14 cellular contexts compared by ENCODE assay signal in the genomic region with DNA sequence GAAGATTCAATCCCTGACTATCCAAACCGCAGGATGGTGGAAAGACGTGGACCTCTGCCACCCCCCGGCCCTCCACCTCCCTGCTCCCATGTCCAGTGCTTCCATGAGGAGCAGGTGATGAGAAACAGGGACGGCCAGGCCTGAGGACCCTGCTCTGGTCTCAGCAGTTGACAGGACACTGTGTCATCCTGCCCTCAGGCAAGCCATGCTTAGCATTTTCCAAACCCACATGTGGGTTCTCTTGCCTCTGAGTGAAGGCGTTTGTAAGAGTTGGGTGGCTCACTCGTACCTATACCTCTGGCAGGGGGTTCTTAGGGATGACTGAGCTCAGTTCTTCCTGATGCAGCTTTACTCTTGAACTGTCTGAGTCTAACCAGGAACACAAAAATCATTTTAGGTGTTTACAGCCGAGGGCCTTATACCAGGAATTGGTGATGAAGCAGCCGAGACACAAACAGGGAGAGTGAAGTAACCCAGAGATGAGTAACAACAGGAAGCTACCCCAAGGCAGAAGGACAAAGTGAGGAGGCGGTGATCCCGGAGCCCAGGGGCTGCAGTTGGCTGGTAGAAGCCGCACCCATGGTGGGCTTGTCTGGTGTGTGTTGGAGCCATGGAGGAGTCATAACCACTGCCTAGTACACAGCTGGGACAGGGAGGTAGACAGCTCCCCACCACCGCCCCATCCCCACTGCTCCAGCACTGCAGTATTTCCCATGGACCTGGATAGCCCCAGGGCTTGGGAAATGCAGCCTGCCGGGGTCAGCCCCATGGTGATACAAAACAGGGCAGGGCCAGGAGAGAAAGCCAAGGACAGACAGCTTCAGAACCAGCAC. TPM values are rescaled to one million over a fixed set of nuclear protein-coding genes. Genes with fewer than 3 reads are reported as not detected.
DNase-seq lines count a peak whose midpoint lies in the region; ATAC-seq and TF ChIP-seq lines count a peak whose summit lies in the region.
"Had no signal": no experiment of that assay in that cellular context is flagged by ENCODE, and none has a peak within 500 bp of the region (broad histone marks: within the 10 kb centered on the region; RNA-seq: fewer than 3 reads in every experiment).

No MANE protein-coding gene starts in this region.

- TF ChIP-seq POLR2A in thyroid gland (IDR thresholded peaks at IDR 0.05): no peak
- no peak for TF ChIP-seq POLR2A in heart left ventricle (IDR thresholded peaks at IDR 0.05)

- H3K27ac ChIP-seq in cardiac muscle cell (peak overlapping the region; percentile 59), right atrium auricular region (no peak overlapping the region), thyroid gland (peak overlapping the region; percentile 69 to 88 (median 83)), heart left ventricle (no peak overlapping the region)
- H3K27ac ChIP-seq: neutrophil, SJSA1, thoracic aorta had no signal

- TF ChIP-seq CTCF in cardiac muscle cell (IDR thresholded peaks at IDR 0.05; ENCODE audit: low read depth, low read length) (no peak), right atrium auricular region (IDR thresholded peaks at IDR 0.05) (no peak), thyroid gland (IDR thresholded peaks at IDR 0.05) (no peak), GM10266 (IDR thresholded peaks at IDR 0.05; ENCODE audit: control insufficient read depth, insufficient read depth, low read depth, missing control alignments) (no peak), heart left ventricle (IDR thresholded peaks at IDR 0.05) (no peak)

- no peaks in the 10 kb centered on the region for H3K27me3 ChIP-seq in cardiac muscle cell
- no peaks in the 10 kb centered on the region for H3K27me3 ChIP-seq in right atrium auricular region
- H3K27me3 ChIP-seq in adipocyte (replicated peaks; ENCODE audit: control insufficient read depth, insufficient read depth, low read length): no peaks in the 10 kb centered on the region
- no peaks in the 10 kb centered on the region for H3K27me3 ChIP-seq in thyroid gland
- H3K27me3 ChIP-seq in heart left ventricle: no peaks in the 10 kb centered on the region

- DNase-seq in cardiac muscle cell (ENCODE audit: low read depth in 1 of 2, low spot score in 1 of 2) (peak in 1 of 2 donors; percentile 57), right atrium auricular region (ENCODE audit: low spot score) (no peak), adipocyte (ENCODE audit: low read depth) (peak; percentile 66), islet precursor cell (peak; percentile 99), thyroid gland (no peak), GM10266 (ENCODE audit: extremely low spot score) (no peak), DMS53 (lab: John Stamatoyannopoulos, UW) (no peak), heart left ventricle (no peak)
- DNase-seq: activated CD4-positive, alpha-beta T cell treated with anti-CD3 and anti-CD28 coated beads for 36 hours; NCI-H2171 had no signal

- ATAC-seq in heart left ventricle: no peak
- ATAC-seq: A549; activated CD4-positive, alpha-beta T cell treated with anti-CD3 and anti-CD28 coated beads for 36 hours had no signal

- intact Hi-C loops in thyroid gland (cut with DNase I): no loop called here
- intact Hi-C loops in heart left ventricle (cut with DNase I): no loop called here

- H3K9ac ChIP-seq in adipocyte (ENCODE audit: low read length): no peak overlapping the region

- peaks cover 55% of the 10 kb centered on the region for H3K4me1 ChIP-seq in cardiac muscle cell (ENCODE audit: low read depth)
- peaks cover 0 to 36% of the 10 kb centered on the region in 2 donors for H3K4me1 ChIP-seq in right atrium auricular region
- H3K4me1 ChIP-seq in adipocyte (ENCODE audit: control insufficient read depth, insufficient read depth, low read length): peaks cover 15% of the 10 kb centered on the region
- peaks cover 33 to 37% of the 10 kb centered on the region in 2 donors for H3K4me1 ChIP-seq in thyroid gland
- H3K4me1 ChIP-seq in heart left ventricle: peaks cover 0 to 22% (median 7%) of the 10 kb centered on the region in 12 donors
- H3K4me1 ChIP-seq: SJSA1 had no signal

- H3K36me3 ChIP-seq in cardiac muscle cell (no peaks in the 10 kb centered on the region), right atrium auricular region (no peaks in the 10 kb centered on the region), adipocyte (ENCODE audit: control insufficient read depth, insufficient read depth, low read length, severe bottlenecking) (no peaks in the 10 kb centered on the region), thyroid gland (no peaks in the 10 kb centered on the region), heart left ventricle (no peaks in the 10 kb centered on the region)
- H3K36me3 ChIP-seq: neutrophil, SJSA1, thoracic aorta had no signal

- H3K4me3 ChIP-seq in cardiac muscle cell: no peak overlapping the region
- no peak overlapping the region for H3K4me3 ChIP-seq in right atrium auricular region
- no peak overlapping the region for H3K4me3 ChIP-seq in adipocyte (ENCODE audit: low read length)
- no peak overlapping the region for H3K4me3 ChIP-seq in thyroid gland (replicated peaks in 1 of 3)
- H3K4me3 ChIP-seq in heart left ventricle: no peak overlapping the region
- H3K4me3 ChIP-seq: A549, SJSA1, thoracic aorta had no signal

- WGBS in thyroid gland, 2 donors: 68% methylated on average over 11 to 12 of the region's 13 CpGs
- WGBS in heart left ventricle, 4 donors: 72 to 84% (median 75%) methylated on average over 13 of the region's 13 CpGs

- H3K9me3 ChIP-seq in cardiac muscle cell (ENCODE audit: low read depth): no peaks in the 10 kb centered on the region
- no peaks in the 10 kb centered on the region for H3K9me3 ChIP-seq in right atrium auricular region
- peaks cover 14% of the 10 kb centered on the region for H3K9me3 ChIP-seq in adipocyte (ENCODE audit: control insufficient read depth, low read length)
- no peaks in the 10 kb centered on the region for H3K9me3 ChIP-seq in thyroid gland
- H3K9me3 ChIP-seq in heart left ventricle: no peaks in the 10 kb centered on the region
- H3K9me3 ChIP-seq: neutrophil, thoracic aorta had no signal

RNA-seq across cellular contexts. Expression of a gene that starts 21.4 kb away (rescaled TPM):
- total RNA-seq in cardiac muscle cell (0.53 and 1.4 TPM in 2 replicates), right atrium auricular region (not detected), thyroid gland (under 1 TPM in 2 of 4 donors, not detected in 2; 0.11 to 0.75 TPM), heart left ventricle (under 1 TPM in 1 of 9 donors, not detected in 8; 0.32 TPM)
- polyA plus RNA-seq in cardiac muscle cell (0.86 and 2.1 TPM in 2 replicates), heart left ventricle (not detected)
- total RNA-seq: activated CD4-positive, alpha-beta T cell treated with anti-CD3 and anti-CD28 coated beads for 36 hours; SJSA1; thoracic aorta had no signal
- polyA plus RNA-seq: A549 had no signal

RNA-seq across cellular contexts. Expression of a gene that starts 26.7 kb away (rescaled TPM):
- total RNA-seq in cardiac muscle cell: 8.5 and 14.9 TPM in 2 replicates
- polyA plus RNA-seq in cardiac muscle cell: 12.2 and 22.2 TPM in 2 replicates
- total RNA-seq in right atrium auricular region: 10 to 100 TPM in 1 of 2 donors, 1 to 10 TPM in 1; 9.4 to 15.1 TPM
- 10 to 100 TPM in 2 of 4 donors, 1 to 10 TPM in 1, under 1 TPM in 1; 0.94 to 25.6 (median 6.8) TPM for total RNA-seq in thyroid gland
- total RNA-seq in heart left ventricle: 10 to 100 TPM in 3 of 9 donors, 1 to 10 TPM in 5, under 1 TPM in 1; 0.81 to 16.2 (median 9.5) TPM
- polyA plus RNA-seq in heart left ventricle: 10 to 100 TPM in 1 of 2 donors, 1 to 10 TPM in 1; 2.6 to 17.8 TPM
- total RNA-seq: activated CD4-positive, alpha-beta T cell treated with anti-CD3 and anti-CD28 coated beads for 36 hours; SJSA1; thoracic aorta had no signal

RNA-seq across cellular contexts. Expression of a gene that starts 32.3 kb away (rescaled TPM):
- total RNA-seq in cardiac muscle cell (1.8 TPM in 1 of 2 replicates, not detected in the other), right atrium auricular region (1 to 10 TPM in 1 of 2 donors, under 1 TPM in 1; 0.85 to 9.4 TPM), thyroid gland (10 to 100 TPM in 1 of 4 donors, 1 to 10 TPM in 3; 1.2 to 42.9 (median 4.4) TPM), heart left ventricle (10 to 100 TPM in 2 of 9 donors, 1 to 10 TPM in 3, under 1 TPM in 3, not detected in 1; 0.27 to 27.1 (median 1.3) TPM)
- polyA plus RNA-seq in cardiac muscle cell (1.4 TPM in 1 of 2 replicates, not detected in the other), heart left ventricle (1 to 10 TPM in 1 of 2 donors, under 1 TPM in 1; 0.15 to 5.5 TPM)
- total RNA-seq: SJSA1 had no signal

Comparison
In these comparisons a context has a peak if more than half of its experiments do, and no peak if none do; other contexts are left out.
1. H3K27ac ChIP-seq: peak in cardiac muscle cell (single experiment) and thyroid gland (3 of 3); none in right atrium auricular region (0 of 2) and heart left ventricle (0 of 12).
2. DNase-seq: peak in adipocyte (single experiment) and islet precursor cell (single experiment); none in right atrium auricular region (single experiment), thyroid gland (0 of 2), GM10266 (single experiment), DMS53 (single experiment) and heart left ventricle (0 of 5).